ENCODE assay signal across 9 cellular contexts in genomic region chr1:54218883-54219687, GRCh38. TPM values are rescaled to one million over a fixed set of nuclear protein-coding genes. Genes with fewer than 3 reads are reported as not detected.
DNase-seq lines count a peak whose midpoint lies in the region; ATAC-seq and TF ChIP-seq lines count a peak whose summit lies in the region.
"Had no signal": no experiment of that assay in that cellular context is flagged by ENCODE, and none has a peak within 500 bp of the region (broad histone marks: within the 10 kb centered on the region; RNA-seq: fewer than 3 reads in every experiment).

No MANE protein-coding gene starts in this region.

- H3K27me3 Mint-ChIP-seq in activated CD4-positive, alpha-beta T cell treated with anti-CD3 and anti-CD28 coated beads, Interleukin-2, amount 10 ng/mL, durations not matched to agents 24 days and 14 days, result no peaks in the 10 kb centered on the region
- no peaks in the 10 kb centered on the region for H3K27me3 Mint-ChIP-seq in type B pancreatic cell
- H3K27me3 Mint-ChIP-seq: central memory CD8-positive, alpha-beta T cell had no signal

- no peak overlapping the region for H3K4me3 ChIP-seq in astrocyte of the spinal cord (ENCODE audit: low read depth, low read length)
- H3K4me3 ChIP-seq in stomach, result no peak overlapping the region
- H3K4me3 ChIP-seq in brain microvascular endothelial cell (ENCODE audit: low read depth, low read length), result no peak overlapping the region

- TF ChIP-seq CTCF in astrocyte of the spinal cord (IDR thresholded peaks at IDR 0.05; ENCODE audit: low read depth, low read length) (peak; percentile 15), stomach (IDR thresholded peaks at IDR 0.05) (no peak), brain microvascular endothelial cell (IDR thresholded peaks at IDR 0.05; ENCODE audit: low read depth, low read length, missing control alignments) (no peak), type B pancreatic cell (conservative IDR thresholded peaks at IDR 0.05) (no peak)

- no peaks in the 10 kb centered on the region for H3K27me3 ChIP-seq in stomach
- no peaks in the 10 kb centered on the region for H3K27me3 ChIP-seq in brain microvascular endothelial cell (replicated peaks)

- H3K36me3 ChIP-seq in stomach (peaks cover 47 to 69% (median 61%) of the 10 kb centered on the region in 4 donors), brain microvascular endothelial cell (replicated peaks) (peaks cover 49% of the 10 kb centered on the region)

- H3K27ac Mint-ChIP-seq in activated CD4-positive, alpha-beta T cell treated with anti-CD3 and anti-CD28 coated beads, Interleukin-2, amount 10 ng/mL, durations not matched to agents 24 days and 14 days, result peak overlapping the region; percentile 62
- no peak overlapping the region for H3K27ac Mint-ChIP-seq in type B pancreatic cell

- H3K9me3 ChIP-seq in stomach, result no peaks in the 10 kb centered on the region

- ATAC-seq in GM18861 (IDR thresholded peaks at IDR 0.05; ENCODE audit: unreplicated experiment), result no peak

- peaks cover 26 to 41% (median 32%) of the 10 kb centered on the region in 4 donors for H3K4me1 ChIP-seq in stomach

- in situ Hi-C loops in astrocyte of the spinal cord (cut with HindIII; ENCODE audit: low sequenced_read_pairs) (no loop called here), brain microvascular endothelial cell (cut with HindIII; ENCODE audit: low pct_ligation_motif_present, low sequenced_read_pairs) (no loop called here)

- peaks cover 9% of the 10 kb centered on the region for H3K4me1 Mint-ChIP-seq in activated CD4-positive, alpha-beta T cell treated with anti-CD3 and anti-CD28 coated beads, Interleukin-2, amount 10 ng/mL, durations not matched to agents 24 days and 14 days
- peaks cover 16% of the 10 kb centered on the region for H3K4me1 Mint-ChIP-seq in type B pancreatic cell (ENCODE audit: unreplicated experiment)

- no peak for DNase-seq in activated CD4-positive, alpha-beta T cell treated with anti-CD3 and anti-CD28 coated beads, Interleukin-2, amount 10 ng/mL, durations not matched to agents 24 days and 14 days
- no peak for DNase-seq in activated CD4-positive, alpha-beta T cell treated with anti-CD3 and anti-CD28 coated beads, Interleukin-2, amount 50 U/mL, for 4 hours
- DNase-seq in astrocyte of the spinal cord (ENCODE audit: low read depth, low spot score) (no peak), lung microvascular endothelial cell (ENCODE audit: low read depth in 2 of 2) (peak; percentile 31 to 39), stomach (peak; percentile 59), brain microvascular endothelial cell (no peak), type B pancreatic cell (ENCODE audit: extremely low spot score, unreplicated experiment) (no peak)

- H3K27ac ChIP-seq in stomach (peak overlapping the region; percentile 70 to 87 (median 75)), brain microvascular endothelial cell (no peak overlapping the region)

- peaks cover 52% of the 10 kb centered on the region for H3K36me3 Mint-ChIP-seq in activated CD4-positive, alpha-beta T cell treated with anti-CD3 and anti-CD28 coated beads, Interleukin-2, amount 10 ng/mL, durations not matched to agents 24 days and 14 days (ENCODE audit: low read depth)
- peaks cover 21% of the 10 kb centered on the region for H3K36me3 Mint-ChIP-seq in type B pancreatic cell

- intact Hi-C loops in activated CD4-positive, alpha-beta T cell treated with anti-CD3 and anti-CD28 coated beads, Interleukin-2, amount 10 ng/mL, durations not matched to agents 24 days and 14 days (cut with micrococcal nuclease), result no loop called here
- intact Hi-C loops in stomach (cut with DNase I; ENCODE audit: low total_unique reads), result loop anchor here (10.0 kb wide), 1 partner anchor 186 kb away; the partner anchor contains the start of gene SSBP3

- TF ChIP-seq POLR2A in stomach (IDR thresholded peaks at IDR 0.05), result no peak

- H3K4me3 Mint-ChIP-seq in activated CD4-positive, alpha-beta T cell treated with anti-CD3 and anti-CD28 coated beads, Interleukin-2, amount 10 ng/mL, durations not matched to agents 24 days and 14 days, result no peak overlapping the region
- no peak overlapping the region for H3K4me3 Mint-ChIP-seq in type B pancreatic cell
- H3K4me3 Mint-ChIP-seq: central memory CD8-positive, alpha-beta T cell had no signal

- WGBS in stomach, 5 donors, result 24 to 47% (median 35%) methylated on average over 11 of the region's 11 CpGs

- no peaks in the 10 kb centered on the region for H3K9me3 Mint-ChIP-seq in activated CD4-positive, alpha-beta T cell treated with anti-CD3 and anti-CD28 coated beads, Interleukin-2, amount 10 ng/mL, durations not matched to agents 24 days and 14 days
- H3K9me3 Mint-ChIP-seq in type B pancreatic cell, result no peaks in the 10 kb centered on the region
- H3K9me3 Mint-ChIP-seq: central memory CD8-positive, alpha-beta T cell had no signal

- TF ChIP-seq EP300 in stomach (IDR thresholded peaks at IDR 0.05), result no peak

RNA-seq across cellular contexts. Expression of gene MRPL37, which starts 19.1 kb away (rescaled TPM):
- 158 and 162 TPM in 2 replicates for total RNA-seq in activated CD4-positive, alpha-beta T cell treated with anti-CD3 and anti-CD28 coated beads, Interleukin-2, amount 10 ng/mL, durations not matched to agents 24 days and 14 days
- total RNA-seq in lung microvascular endothelial cell, result 35.5 and 46.2 TPM in 2 replicates
- 100 to 1,000 TPM in 1 of 5 donors, 10 to 100 TPM in 4; 24.8 to 111 (median 47.2) TPM for total RNA-seq in stomach
- polyA plus RNA-seq in stomach, result 10 to 100 TPM; 47.6 to 57.7 (median 54.2) TPM
- total RNA-seq in type B pancreatic cell (ENCODE audit: low replicate concordance), result 77.9 and 78.4 TPM in 2 replicates

RNA-seq across cellular contexts. Expression of gene CYB5RL, which starts 19.3 kb away (rescaled TPM):
- 10.1 and 11.3 TPM in 2 replicates for total RNA-seq in activated CD4-positive, alpha-beta T cell treated with anti-CD3 and anti-CD28 coated beads, Interleukin-2, amount 10 ng/mL, durations not matched to agents 24 days and 14 days
- 2.6 and 4.2 TPM in 2 replicates for total RNA-seq in lung microvascular endothelial cell
- 10 to 100 TPM in 2 of 5 donors, 1 to 10 TPM in 3; 1.8 to 10.7 (median 8.5) TPM for total RNA-seq in stomach
- polyA plus RNA-seq in stomach, result 1 to 10 TPM; 1.2 to 2.8 (median 2.1) TPM
- total RNA-seq in type B pancreatic cell (ENCODE audit: low replicate concordance), result 10.3 and 10.9 TPM in 2 replicates

Comparison
In these comparisons a context has a peak if more than half of its experiments do, and no peak if none do; other contexts are left out.
1. DNase-seq: peak in lung microvascular endothelial cell (2 of 2) and stomach (single experiment); none in activated CD4-positive, alpha-beta T cell treated with anti-CD3 and anti-CD28 coated beads, Interleukin-2, amount 10 ng/mL, durations not matched to agents 24 days and 14 days (single experiment), activated CD4-positive, alpha-beta T cell treated with anti-CD3 and anti-CD28 coated beads, Interleukin-2, amount 50 U/mL, for 4 hours (0 of 2), astrocyte of the spinal cord (single experiment), brain microvascular endothelial cell (single experiment) and type B pancreatic cell (single experiment).